In the genomic region with DNA sequence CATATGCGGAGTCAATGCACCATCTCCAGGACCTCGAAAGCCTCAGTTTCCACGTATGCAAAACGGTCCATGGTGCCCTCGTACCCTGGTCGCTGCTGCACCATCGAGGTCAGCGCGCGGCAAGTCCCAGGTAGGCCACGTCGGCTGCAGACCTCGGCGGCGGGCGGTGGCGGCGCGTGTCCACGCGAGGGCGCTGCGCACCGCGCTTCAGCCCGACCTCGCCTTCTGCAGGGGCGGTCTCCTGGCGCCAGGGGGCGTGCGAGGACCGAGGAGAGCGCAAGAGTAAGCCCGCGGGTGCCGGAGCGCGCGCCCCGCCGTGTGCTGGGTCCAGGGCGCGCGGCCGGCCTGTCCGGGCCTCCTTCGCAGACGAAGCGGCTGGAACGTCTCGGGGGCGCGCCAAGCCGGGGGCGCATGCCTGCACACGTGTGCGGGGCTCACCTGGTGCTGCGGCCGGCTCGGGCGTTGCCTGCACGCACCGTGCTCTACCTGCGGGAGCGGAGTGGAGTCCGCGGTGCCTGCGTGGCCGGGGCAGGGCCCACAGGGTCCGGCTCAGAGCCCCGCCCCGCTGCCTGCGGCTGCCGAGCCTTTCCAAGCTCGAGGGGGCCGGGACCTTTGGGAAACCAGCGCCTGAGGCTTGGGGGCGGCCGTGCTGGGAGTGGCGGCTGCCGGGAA, we compare ENCODE assay signal across 1 cellular context.
TF ChIP-seq lines count a peak whose summit lies in the region.

No MANE protein-coding gene starts in this region.

TF ChIP-seq in HepG2, 621 proteins besides CTCF, POLR2A, EP300 and RAD21 (continued from another document and continues in another):
- TF ChIP-seq, protein P1, sequence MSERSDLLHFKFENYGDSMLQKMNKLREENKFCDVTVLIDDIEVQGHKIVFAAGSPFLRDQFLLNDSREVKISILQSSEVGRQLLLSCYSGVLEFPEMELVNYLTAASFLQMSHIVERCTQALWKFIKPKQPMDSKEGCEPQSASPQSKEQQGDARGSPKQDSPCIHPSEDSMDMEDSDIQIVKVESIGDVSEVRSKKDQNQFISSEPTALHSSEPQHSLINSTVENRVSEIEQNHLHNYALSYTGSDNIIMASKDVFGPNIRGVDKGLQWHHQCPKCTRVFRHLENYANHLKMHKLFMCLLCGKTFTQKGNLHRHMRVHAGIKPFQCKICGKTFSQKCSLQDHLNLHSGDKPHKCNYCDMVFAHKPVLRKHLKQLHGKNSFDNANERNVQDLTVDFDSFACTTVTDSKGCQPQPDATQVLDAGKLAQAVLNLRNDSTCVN (CRISPR knock-in tag; IDR thresholded peaks at IDR 0.05; ENCODE audit: borderline replicate concordance): no peak; the same call in 1 of the 2 replicates
- no peak for TF ChIP-seq SIX1 (CRISPR knock-in tag; IDR thresholded peaks at IDR 0.05; ENCODE audit: borderline replicate concordance)
- TF ChIP-seq SMAD3 (CRISPR knock-in tag; IDR thresholded peaks at IDR 0.05): no peak
- no peak for TF ChIP-seq ZMAT3 (CRISPR knock-in tag; conservative IDR thresholded peaks at IDR 0.05)
- peak; percentile 56; the same call in 1 of the 2 replicates for TF ChIP-seq ARID4A (CRISPR knock-in tag; IDR thresholded peaks at IDR 0.05; ENCODE audit: borderline replicate concordance)
- peak; percentile 58; the same call in 1 of the 2 replicates for TF ChIP-seq ZNF776 (CRISPR knock-in tag; IDR thresholded peaks at IDR 0.05)
- no peak for TF ChIP-seq NR1H2 (CRISPR knock-in tag; IDR thresholded peaks at IDR 0.05; ENCODE audit: borderline replicate concordance, low read depth)
- TF ChIP-seq PBX3 (CRISPR knock-in tag; IDR thresholded peaks at IDR 0.05; ENCODE audit: borderline replicate concordance): no peak
- TF ChIP-seq E2F1 (CRISPR knock-in tag; IDR thresholded peaks at IDR 0.05): peak; percentile 75
- TF ChIP-seq, protein P2, sequence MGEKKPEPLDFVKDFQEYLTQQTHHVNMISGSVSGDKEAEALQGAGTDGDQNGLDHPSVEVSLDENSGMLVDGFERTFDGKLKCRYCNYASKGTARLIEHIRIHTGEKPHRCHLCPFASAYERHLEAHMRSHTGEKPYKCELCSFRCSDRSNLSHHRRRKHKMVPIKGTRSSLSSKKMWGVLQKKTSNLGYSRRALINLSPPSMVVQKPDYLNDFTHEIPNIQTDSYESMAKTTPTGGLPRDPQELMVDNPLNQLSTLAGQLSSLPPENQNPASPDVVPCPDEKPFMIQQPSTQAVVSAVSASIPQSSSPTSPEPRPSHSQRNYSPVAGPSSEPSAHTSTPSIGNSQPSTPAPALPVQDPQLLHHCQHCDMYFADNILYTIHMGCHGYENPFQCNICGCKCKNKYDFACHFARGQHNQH (CRISPR knock-in tag; IDR thresholded peaks at IDR 0.05): no peak
- no peak for TF ChIP-seq POGZ (CRISPR knock-in tag; IDR thresholded peaks at IDR 0.05)
- TF ChIP-seq ZNF12 (CRISPR knock-in tag; IDR thresholded peaks at IDR 0.05): no peak
- no peak for TF ChIP-seq ZBTB7A (CRISPR knock-in tag; IDR thresholded peaks at IDR 0.05)
- TF ChIP-seq JDP2 (CRISPR knock-in tag; IDR thresholded peaks at IDR 0.05; ENCODE audit: borderline replicate concordance): no peak
- TF ChIP-seq, protein P3, sequence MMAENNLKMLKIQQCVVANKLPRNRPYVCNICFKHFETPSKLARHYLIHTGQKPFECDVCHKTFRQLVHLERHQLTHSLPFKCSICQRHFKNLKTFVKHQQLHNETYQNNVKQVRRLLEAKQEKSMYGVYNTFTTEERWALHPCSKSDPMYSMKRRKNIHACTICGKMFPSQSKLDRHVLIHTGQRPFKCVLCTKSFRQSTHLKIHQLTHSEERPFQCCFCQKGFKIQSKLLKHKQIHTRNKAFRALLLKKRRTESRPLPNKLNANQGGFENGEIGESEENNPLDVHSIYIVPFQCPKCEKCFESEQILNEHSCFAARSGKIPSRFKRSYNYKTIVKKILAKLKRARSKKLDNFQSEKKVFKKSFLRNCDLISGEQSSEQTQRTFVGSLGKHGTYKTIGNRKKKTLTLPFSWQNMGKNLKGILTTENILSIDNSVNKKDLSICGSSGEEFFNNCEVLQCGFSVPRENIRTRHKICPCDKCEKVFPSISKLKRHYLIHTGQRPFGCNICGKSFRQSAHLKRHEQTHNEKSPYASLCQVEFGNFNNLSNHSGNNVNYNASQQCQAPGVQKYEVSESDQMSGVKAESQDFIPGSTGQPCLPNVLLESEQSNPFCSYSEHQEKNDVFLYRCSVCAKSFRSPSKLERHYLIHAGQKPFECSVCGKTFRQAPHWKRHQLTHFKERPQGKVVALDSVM (CRISPR knock-in tag; IDR thresholded peaks at IDR 0.05): peak; percentile 26; the same call in 1 of the 2 replicates
- no peak for TF ChIP-seq ZNF382 (CRISPR knock-in tag; IDR thresholded peaks at IDR 0.05; ENCODE audit: borderline replicate concordance)
- no peak for TF ChIP-seq ZNF317 (CRISPR knock-in tag; IDR thresholded peaks at IDR 0.05)
- TF ChIP-seq ZNF777 (CRISPR knock-in tag; IDR thresholded peaks at IDR 0.05): peak; percentile 72; the same call in 1 of the 2 replicates
- TF ChIP-seq, protein P4, sequence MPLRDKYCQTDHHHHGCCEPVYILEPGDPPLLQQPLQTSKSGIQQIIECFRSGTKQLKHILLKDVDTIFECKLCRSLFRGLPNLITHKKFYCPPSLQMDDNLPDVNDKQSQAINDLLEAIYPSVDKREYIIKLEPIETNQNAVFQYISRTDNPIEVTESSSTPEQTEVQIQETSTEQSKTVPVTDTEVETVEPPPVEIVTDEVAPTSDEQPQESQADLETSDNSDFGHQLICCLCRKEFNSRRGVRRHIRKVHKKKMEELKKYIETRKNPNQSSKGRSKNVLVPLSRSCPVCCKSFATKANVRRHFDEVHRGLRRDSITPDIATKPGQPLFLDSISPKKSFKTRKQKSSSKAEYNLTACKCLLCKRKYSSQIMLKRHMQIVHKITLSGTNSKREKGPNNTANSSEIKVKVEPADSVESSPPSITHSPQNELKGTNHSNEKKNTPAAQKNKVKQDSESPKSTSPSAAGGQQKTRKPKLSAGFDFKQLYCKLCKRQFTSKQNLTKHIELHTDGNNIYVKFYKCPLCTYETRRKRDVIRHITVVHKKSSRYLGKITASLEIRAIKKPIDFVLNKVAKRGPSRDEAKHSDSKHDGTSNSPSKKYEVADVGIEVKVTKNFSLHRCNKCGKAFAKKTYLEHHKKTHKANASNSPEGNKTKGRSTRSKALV (CRISPR knock-in tag; IDR thresholded peaks at IDR 0.05): peak; percentile 94
- no peak for TF ChIP-seq ZFP1 (CRISPR knock-in tag; IDR thresholded peaks at IDR 0.05)
- TF ChIP-seq ZNF30 (CRISPR knock-in tag; IDR thresholded peaks at IDR 0.05): no peak
- TF ChIP-seq DPF2 (CRISPR knock-in tag; IDR thresholded peaks at IDR 0.05; ENCODE audit: borderline replicate concordance, low read depth): no peak
- TF ChIP-seq ZBTB1 (CRISPR knock-in tag; IDR thresholded peaks at IDR 0.05; ENCODE audit: borderline replicate concordance): no peak
- TF ChIP-seq ZNF432 (CRISPR knock-in tag; IDR thresholded peaks at IDR 0.05; ENCODE audit: borderline replicate concordance): no peak
- no peak; the same call in 1 of the 2 replicates for TF ChIP-seq ZSCAN20 (CRISPR knock-in tag; IDR thresholded peaks at IDR 0.05; ENCODE audit: borderline replicate concordance)
- TF ChIP-seq ZNF598 (CRISPR knock-in tag; IDR thresholded peaks at IDR 0.05; ENCODE audit: borderline replicate concordance): no peak; the same call in 1 of the 2 replicates
- no peak for TF ChIP-seq ZNF891 (CRISPR knock-in tag; IDR thresholded peaks at IDR 0.05)
- TF ChIP-seq ZNF20 (CRISPR knock-in tag; IDR thresholded peaks at IDR 0.05): no peak
- TF ChIP-seq NR3C1 (CRISPR knock-in tag; IDR thresholded peaks at IDR 0.05): no peak
- TF ChIP-seq PCBP2 (optimal IDR thresholded peaks at IDR 0.05; ENCODE audit: low read depth, low read length, poor library complexity, severe bottlenecking): no peak
- TF ChIP-seq RNF219 (CRISPR knock-in tag; IDR thresholded peaks at IDR 0.05): no peak
- peak; percentile 13; the same call in 1 of the 2 replicates for TF ChIP-seq BCL6 (CRISPR knock-in tag; IDR thresholded peaks at IDR 0.05)
- no peak for TF ChIP-seq ZBTB42 (CRISPR knock-in tag; IDR thresholded peaks at IDR 0.05)
- no peak for TF ChIP-seq TSC22D2 (CRISPR knock-in tag; IDR thresholded peaks at IDR 0.05; ENCODE audit: borderline replicate concordance)
- TF ChIP-seq, protein P5, sequence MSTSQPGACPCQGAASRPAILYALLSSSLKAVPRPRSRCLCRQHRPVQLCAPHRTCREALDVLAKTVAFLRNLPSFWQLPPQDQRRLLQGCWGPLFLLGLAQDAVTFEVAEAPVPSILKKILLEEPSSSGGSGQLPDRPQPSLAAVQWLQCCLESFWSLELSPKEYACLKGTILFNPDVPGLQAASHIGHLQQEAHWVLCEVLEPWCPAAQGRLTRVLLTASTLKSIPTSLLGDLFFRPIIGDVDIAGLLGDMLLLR (CRISPR knock-in tag; IDR thresholded peaks at IDR 0.05): no peak; the same call in 1 of the 2 replicates
- TF ChIP-seq ZBTB37 (CRISPR knock-in tag; IDR thresholded peaks at IDR 0.05): no peak
- 0 out of 2 replicates have a peak, but pooled peaks have one; percentile 65 for TF ChIP-seq ZFAT (CRISPR knock-in tag; conservative IDR thresholded peaks at IDR 0.05)
- TF ChIP-seq RARA (CRISPR knock-in tag; IDR thresholded peaks at IDR 0.05): no peak
- 0 out of 2 replicates have a peak, but pooled peaks have one; percentile 84 for TF ChIP-seq ZNF235 (CRISPR knock-in tag; IDR thresholded peaks at IDR 0.05; ENCODE audit: borderline replicate concordance)
- peak; percentile 57; the same call in 1 of the 2 replicates for TF ChIP-seq POLR2G (IDR thresholded peaks at IDR 0.05; ENCODE audit: low read depth, low read length)
- TF ChIP-seq TBP (CRISPR knock-in tag; IDR thresholded peaks at IDR 0.05): no peak
- no peak for TF ChIP-seq SNAI1 (CRISPR knock-in tag; IDR thresholded peaks at IDR 0.05; ENCODE audit: borderline replicate concordance)
- no peak for TF ChIP-seq ZNF333 (CRISPR knock-in tag; IDR thresholded peaks at IDR 0.05; ENCODE audit: borderline replicate concordance)
- peak; percentile 64; the same call in 1 of the 2 replicates for TF ChIP-seq RNF2 (conservative IDR thresholded peaks at IDR 0.05; ENCODE audit: low read depth)
